In genomic region chr6:150761771-150762170, GRCh38 we compare ENCODE assay signal across 25 cellular contexts.
DNase-seq lines count a peak whose midpoint lies in the region; ATAC-seq, FAIRE-seq and TF ChIP-seq lines count a peak whose summit lies in the region.
"Had no signal": no experiment of that assay in that cellular context is flagged by ENCODE, and none has a peak within 500 bp of the region (broad histone marks: within the 10 kb centered on the region; RNA-seq: fewer than 3 reads in every experiment).

No MANE protein-coding gene starts in this region.

- H4K20me1 ChIP-seq in neural progenitor cell (ENCODE audit: low read depth) = no peaks in the 10 kb centered on the region

- no peak for TF ChIP-seq RAD21 in Ishikawa (IDR thresholded peaks at IDR 0.05; ENCODE audit: low read depth)

- H2AFZ ChIP-seq in neural progenitor cell (replicated peaks) = no peak overlapping the region

- peak overlapping the region in 1 of 5 experiments; percentile 14 for H3K4me3 Mint-ChIP-seq in brain
- no peak overlapping the region for H3K4me3 Mint-ChIP-seq in neural progenitor cell

- intact Hi-C loops in A673 (cut with micrococcal nuclease; ENCODE audit: unreplicated experiment) = no loop called here

- H3K36me3 Mint-ChIP-seq in brain (peaks cover 11% of the 10 kb centered on the region), neural progenitor cell (peaks cover 23% of the 10 kb centered on the region)

- CTCF ChIA-PET in A673 (lab: Charles Lee) = interaction anchor here (0.7 kb wide), 1 partner anchor 758 kb away, joined by 3 read pairs; no protein-coding TSS in a partner anchor

- H3K4me1 Mint-ChIP-seq in brain (peaks cover 67% of the 10 kb centered on the region), neural progenitor cell (peaks cover 65% of the 10 kb centered on the region)

- H3K27me3 Mint-ChIP-seq in brain (no peaks in the 10 kb centered on the region), neural progenitor cell (ENCODE audit: insufficient read depth, low read depth) (peaks cover 10% of the 10 kb centered on the region)

- H3K9me3 Mint-ChIP-seq in brain (peaks cover 0 to 4% (median 0%) of the 10 kb centered on the region in 5 experiments), neural progenitor cell (peaks cover 3% of the 10 kb centered on the region)

- no peaks in the 10 kb centered on the region for H3K79me2 ChIP-seq in neural progenitor cell (ENCODE audit: low read depth)

- ATAC-seq in activated CD4-positive, CD25-positive, alpha-beta regulatory T cell treated with anti-CD3 and anti-CD28 coated beads, Interleukin-2, amount 50 U/mL, for 24 hours = no peak

- BruUV-seq in A673 (replicated peaks; lab: Mats Ljungman, UMichigan) = no TSS peak

- TF ChIP-seq EP300 in Ishikawa (IDR thresholded peaks at IDR 0.05; ENCODE audit: borderline replicate concordance) = peak; percentile 64; the same call in 1 of the 2 replicates

- H3K4me1 ChIP-seq in A673 (ENCODE audit: insufficient read depth, low read length, poor library complexity, severe bottlenecking) = peaks cover 14% of the 10 kb centered on the region
- H3K4me1 ChIP-seq in neural progenitor cell = peaks cover 23% of the 10 kb centered on the region
- H3K4me1 ChIP-seq: BE2C, Peyer's patch had no signal

- H3K27ac ChIP-seq in A673 (ENCODE audit: low read depth, low read length, poor library complexity, severe bottlenecking) = no peak overlapping the region
- peak overlapping the region; percentile 77 for H3K27ac ChIP-seq in neural progenitor cell
- H3K27ac ChIP-seq: Peyer's patch had no signal

- no peak for FAIRE-seq in urothelium cell line (lab: Jason Lieb, UNC)
- FAIRE-seq: A204.1, D721Med, GM18507, H1 had no signal

- H3K27ac Mint-ChIP-seq in brain = peak overlapping the region; percentile 66 to 96 (median 79)
- H3K27ac Mint-ChIP-seq in neural progenitor cell = peak overlapping the region; percentile 96

- H3K4me2 ChIP-seq in neural progenitor cell = peak overlapping the region; percentile 1

- H3K9me3 ChIP-seq in A673 (ENCODE audit: low read depth, low read length, poor library complexity, severe bottlenecking) (no peaks in the 10 kb centered on the region), neural progenitor cell (ENCODE audit: low read depth) (no peaks in the 10 kb centered on the region)
- H3K9me3 ChIP-seq: BE2C, Peyer's patch had no signal

- no peaks in the 10 kb centered on the region for H3K27me3 ChIP-seq in A673 (replicated peaks; ENCODE audit: insufficient read depth, low read depth, low read length, poor library complexity)
- H3K27me3 ChIP-seq in neural progenitor cell = no peaks in the 10 kb centered on the region
- H3K27me3 ChIP-seq: Peyer's patch had no signal

- POLR2A ChIA-PET in A673 (lab: Charles Lee; ENCODE audit: low non-redundant PET) = no interaction called here

- peaks cover 11% of the 10 kb centered on the region for H3F3A ChIP-seq in neural progenitor cell (ENCODE audit: low read depth)

- no peak for TF ChIP-seq CTCF in A673 (conservative IDR thresholded peaks at IDR 0.05; ENCODE audit: low read depth, low read length)
- TF ChIP-seq CTCF in brain (conservative IDR thresholded peaks at IDR 0.05) = no peak
- TF ChIP-seq CTCF in neural progenitor cell (IDR thresholded peaks at IDR 0.05) = no peak

- no peak overlapping the region for H3K9ac ChIP-seq in neural progenitor cell

- no peaks in the 10 kb centered on the region for H3K36me3 ChIP-seq in A673 (ENCODE audit: insufficient read depth, low read length, poor library complexity, severe bottlenecking)
- no peaks in the 10 kb centered on the region for H3K36me3 ChIP-seq in neural progenitor cell
- H3K36me3 ChIP-seq: BE2C, Peyer's patch had no signal

- H3K4me3 ChIP-seq in A673 (ENCODE audit: low read depth, low read length, poor library complexity, severe bottlenecking) (no peak overlapping the region), neural progenitor cell (no peak overlapping the region)
- H3K4me3 ChIP-seq: Peyer's patch had no signal

- DNase-seq in A673 (ENCODE audit: low spot score) (peak; percentile 22), neural progenitor cell (ENCODE audit: low spot score) (peak; percentile 65), urothelium cell line (ENCODE audit: low spot score) (no peak), cerebellum (ENCODE audit: low spot score) (no peak)
- DNase-seq in activated CD4-positive, CD25-positive, alpha-beta regulatory T cell (lab: John Stamatoyannopoulos, UW) = no peak
- DNase-seq: BE2C, DMS53, GDM1, IMR-90, Kasumi-1, NCI-H1092, NCI-H1436, NCI-H187 treated with DMSO at 0.1 percent for 48 hours, NCI-H2107, NCI-H345, NCI-H524 treated with DMSO at 0.1 percent for 48 hours, NCI-H82, Peyer's patch had no signal

TF ChIP-seq in Ishikawa, 13 proteins besides CTCF, POLR2A, EP300 and RAD21:
- TF ChIP-seq MAX (IDR thresholded peaks at IDR 0.05) (no peak), TEAD4 (IDR thresholded peaks at IDR 0.05) (peak; percentile 74), NFIC (IDR thresholded peaks at IDR 0.05) (peak; percentile 39; the same call in 1 of the 2 replicates), CEBPB (IDR thresholded peaks at IDR 0.05) (no peak), TCF12 (IDR thresholded peaks at IDR 0.05; ENCODE audit: low read depth) (0 out of 2 replicates have a peak, but pooled peaks have one; percentile 31), FOXM1 (IDR thresholded peaks at IDR 0.05; ENCODE audit: borderline replicate concordance, low read depth) (no peak; the same call in 1 of the 2 replicates), EGR1 (IDR thresholded peaks at IDR 0.05) (no peak), ZBTB7A (IDR thresholded peaks at IDR 0.05; ENCODE audit: low read depth) (no peak), CREB1 (IDR thresholded peaks at IDR 0.05; ENCODE audit: low read depth) (no peak), TAF1 (IDR thresholded peaks at IDR 0.05; ENCODE audit: low read depth) (no peak), REST (IDR thresholded peaks at IDR 0.05; ENCODE audit: low read depth) (no peak), YY1 (IDR thresholded peaks at IDR 0.05; ENCODE audit: low read depth) (no peak), USF1 (IDR thresholded peaks at IDR 0.05) (no peak)

Comparison
In these comparisons a context has a peak if more than half of its experiments do, and no peak if none do; other contexts are left out.
1. DNase-seq: peak in A673 (single experiment) and neural progenitor cell (single experiment); none in activated CD4-positive, CD25-positive, alpha-beta regulatory T cell (0 of 4), urothelium cell line (single experiment) and cerebellum (single experiment).